ENCODE assay signal across 9 cellular contexts in the genomic region with DNA sequence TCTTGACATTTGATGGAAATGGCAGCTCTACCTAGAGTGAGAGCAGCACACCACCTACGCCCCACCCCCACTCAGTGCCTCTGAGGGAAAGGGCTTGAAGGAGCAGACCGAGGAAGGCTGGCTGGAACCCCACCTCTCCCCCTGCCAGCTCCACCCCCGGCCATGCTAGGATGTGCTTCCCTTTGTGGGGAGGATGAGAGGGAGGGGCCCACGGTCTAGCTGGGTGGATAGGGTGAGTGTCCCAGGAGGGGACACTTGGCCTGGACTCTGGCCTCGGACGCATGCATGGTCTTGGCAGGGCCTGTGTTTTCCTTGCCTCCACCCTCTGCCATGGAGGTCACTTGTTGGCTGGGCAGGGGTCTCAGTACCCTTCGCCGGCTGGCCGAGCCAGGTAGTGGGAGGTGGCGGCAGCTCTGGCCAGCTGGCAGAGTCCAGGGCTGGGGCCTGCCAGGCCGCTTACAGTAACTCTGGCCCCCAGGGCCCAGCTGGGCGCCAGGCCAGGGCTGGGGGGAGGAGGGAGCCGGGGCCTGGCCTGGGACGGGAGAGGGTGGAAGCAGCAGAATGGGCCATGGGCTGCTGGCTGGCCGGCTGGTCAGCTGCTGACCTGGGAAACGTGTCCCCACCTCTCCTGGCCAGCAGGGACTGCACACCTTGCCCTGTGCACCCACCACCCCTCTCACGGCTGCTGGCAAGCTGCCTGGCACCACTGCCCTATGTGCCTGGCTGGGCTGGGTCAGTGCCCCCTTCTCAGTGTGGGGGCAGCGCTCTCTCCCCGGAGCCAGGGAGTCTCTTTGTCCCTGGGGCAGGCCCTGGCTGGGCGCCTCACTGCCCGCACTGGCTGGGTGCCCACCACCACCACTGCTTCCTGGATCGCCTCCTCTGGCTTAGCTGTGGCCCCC. TPM values are rescaled to one million over a fixed set of nuclear protein-coding genes. Genes with fewer than 3 reads are reported as not detected.
DNase-seq lines count a peak whose midpoint lies in the region; ATAC-seq and TF ChIP-seq lines count a peak whose summit lies in the region.
"Had no signal": no experiment of that assay in that cellular context is flagged by ENCODE, and none has a peak within 500 bp of the region (broad histone marks: within the 10 kb centered on the region; RNA-seq: fewer than 3 reads in every experiment).

No MANE protein-coding gene starts in this region.

- no peaks in the 10 kb centered on the region for H3K79me1 ChIP-seq in trophoblast cell (ENCODE audit: low read length)

- peak; percentile 80 for ATAC-seq in SK-N-SH treated with all-trans-retinoic acid at 6 μM for 48 hours
- no peak for ATAC-seq in HG02852 (IDR thresholded peaks at IDR 0.05; ENCODE audit: unreplicated experiment)
- ATAC-seq in HG03521 (IDR thresholded peaks at IDR 0.05; ENCODE audit: unreplicated experiment), result no peak

- H3K36me3 ChIP-seq in trophoblast cell (ENCODE audit: control insufficient read depth in 1 of 2, insufficient read depth in 2 of 2, low read length in 2 of 2), result peaks cover 8 to 13% of the 10 kb centered on the region in 2 experiments

- no peak overlapping the region for H2AK5ac ChIP-seq in trophoblast cell (ENCODE audit: low read length)

- H2AFZ ChIP-seq in trophoblast cell (ENCODE audit: insufficient read depth, low read length, poor library complexity), result peak overlapping the region; percentile 69

- H3K4me1 ChIP-seq in trophoblast cell (ENCODE audit: control insufficient read depth in 1 of 2, insufficient read depth in 2 of 2, low read length in 2 of 2), result peaks cover 0 to 4% of the 10 kb centered on the region in 2 experiments

- no peak overlapping the region for H2BK120ac ChIP-seq in trophoblast cell (ENCODE audit: insufficient read depth, low read length, poor library complexity)

- H3K18ac ChIP-seq in trophoblast cell (ENCODE audit: low read length), result no peak overlapping the region

- no peak overlapping the region for H2BK5ac ChIP-seq in trophoblast cell (ENCODE audit: low read depth, low read length, poor library complexity)

- no peak overlapping the region for H3K4me3 ChIP-seq in trophoblast cell (ENCODE audit: low read depth, low read length)

- no peak overlapping the region for H3K27ac ChIP-seq in trophoblast cell (ENCODE audit: low read depth, low read length)
- H3K27ac ChIP-seq: epithelial cell of prostate had no signal

- H2BK12ac ChIP-seq in trophoblast cell (ENCODE audit: low read length), result no peak overlapping the region

- H4K12ac ChIP-seq in trophoblast cell (ENCODE audit: low read depth, low read length), result no peak overlapping the region

- H3K14ac ChIP-seq in trophoblast cell (ENCODE audit: low read length), result no peak overlapping the region

- no peaks in the 10 kb centered on the region for H3K9me3 ChIP-seq in trophoblast cell (ENCODE audit: insufficient read depth, low read depth, low read length)

- peak; percentile 84 for DNase-seq in DMS153 (lab: John Stamatoyannopoulos, UW)
- DNase-seq in fibroblast of the conjunctiva (ENCODE audit: low read depth), result peak; percentile 80
- DNase-seq in trophoblast cell, result no peak
- no peak for DNase-seq in stimulated activated CD4-positive, alpha-beta T cell treated with anti-CD3 and anti-CD28 coated beads, Interleukin-1b, Interleukin-23, amount 100 ng/mL, for 48 hours
- no peak for DNase-seq in NOMO-1 (lab: John Stamatoyannopoulos, UW; ENCODE audit: unreplicated experiment in 2 of 2)

- H4K8ac ChIP-seq in trophoblast cell (ENCODE audit: low read depth, low read length), result no peak overlapping the region

- WGBS in trophoblast cell (ENCODE audit: extremely low coverage, insufficient coverage, insufficient read length), result no CpG with 5 or more reads among the region's 22 CpGs

- no peaks in the 10 kb centered on the region for H3K79me2 ChIP-seq in trophoblast cell (ENCODE audit: control insufficient read depth, insufficient read depth, low read length, poor library complexity)

- H3K4me2 ChIP-seq in trophoblast cell (ENCODE audit: low read length), result no peak overlapping the region

- H3K27me3 ChIP-seq in trophoblast cell (ENCODE audit: insufficient read depth, low read length), result no peaks in the 10 kb centered on the region

- H4K91ac ChIP-seq in trophoblast cell (ENCODE audit: low read depth, low read length), result no peak overlapping the region

- no peak overlapping the region for H3K4ac ChIP-seq in trophoblast cell (ENCODE audit: low read depth, low read length)

- no peak overlapping the region for H3K23ac ChIP-seq in trophoblast cell (ENCODE audit: low read length)

- no peak overlapping the region for H3K9ac ChIP-seq in trophoblast cell (ENCODE audit: low read length)

TF ChIP-seq in SK-N-SH treated with all-trans-retinoic acid at 6 μM for 48 hours, 23 proteins besides CTCF, POLR2A, EP300 and RAD21 (continues in another document):
- TF ChIP-seq ZNF8 (CRISPR knock-in tag; IDR thresholded peaks at IDR 0.05) (0 out of 2 replicates have a peak, but pooled peaks have one; percentile 5), ZFP30 (CRISPR knock-in tag; IDR thresholded peaks at IDR 0.05) (no peak), SNAI2 (CRISPR knock-in tag; IDR thresholded peaks at IDR 0.05) (no peak), RARB (CRISPR knock-in tag; IDR thresholded peaks at IDR 0.05) (no peak), CSDC2 (CRISPR knock-in tag; IDR thresholded peaks at IDR 0.05) (0 out of 2 replicates have a peak, but pooled peaks have one; percentile 10), PPARA (CRISPR knock-in tag; IDR thresholded peaks at IDR 0.05; ENCODE audit: borderline replicate concordance) (no peak), BACH2 (CRISPR knock-in tag; IDR thresholded peaks at IDR 0.05; ENCODE audit: borderline replicate concordance) (no peak), OSR1 (CRISPR knock-in tag; IDR thresholded peaks at IDR 0.05) (no peak), ISL1 (CRISPR knock-in tag; IDR thresholded peaks at IDR 0.05) (no peak), ZNF565 (CRISPR knock-in tag; conservative IDR thresholded peaks at IDR 0.05; ENCODE audit: low read depth) (peak; percentile 79; the same call in 1 of the 2 replicates)
- TF ChIP-seq, protein P1, sequence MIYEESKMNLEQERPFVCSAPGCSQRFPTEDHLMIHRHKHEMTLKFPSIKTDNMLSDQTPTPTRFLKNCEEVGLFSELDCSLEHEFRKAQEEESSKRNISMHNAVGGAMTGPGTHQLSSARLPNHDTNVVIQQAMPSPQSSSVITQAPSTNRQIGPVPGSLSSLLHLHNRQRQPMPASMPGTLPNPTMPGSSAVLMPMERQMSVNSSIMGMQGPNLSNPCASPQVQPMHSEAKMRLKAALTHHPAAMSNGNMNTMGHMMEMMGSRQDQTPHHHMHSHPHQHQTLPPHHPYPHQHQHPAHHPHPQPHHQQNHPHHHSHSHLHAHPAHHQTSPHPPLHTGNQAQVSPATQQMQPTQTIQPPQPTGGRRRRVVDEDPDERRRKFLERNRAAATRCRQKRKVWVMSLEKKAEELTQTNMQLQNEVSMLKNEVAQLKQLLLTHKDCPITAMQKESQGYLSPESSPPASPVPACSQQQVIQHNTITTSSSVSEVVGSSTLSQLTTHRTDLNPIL (CRISPR knock-in tag; IDR thresholded peaks at IDR 0.05; ENCODE audit: low read depth), result peak; percentile 23; the same call in 1 of the 2 replicates
- TF ChIP-seq, protein P2, sequence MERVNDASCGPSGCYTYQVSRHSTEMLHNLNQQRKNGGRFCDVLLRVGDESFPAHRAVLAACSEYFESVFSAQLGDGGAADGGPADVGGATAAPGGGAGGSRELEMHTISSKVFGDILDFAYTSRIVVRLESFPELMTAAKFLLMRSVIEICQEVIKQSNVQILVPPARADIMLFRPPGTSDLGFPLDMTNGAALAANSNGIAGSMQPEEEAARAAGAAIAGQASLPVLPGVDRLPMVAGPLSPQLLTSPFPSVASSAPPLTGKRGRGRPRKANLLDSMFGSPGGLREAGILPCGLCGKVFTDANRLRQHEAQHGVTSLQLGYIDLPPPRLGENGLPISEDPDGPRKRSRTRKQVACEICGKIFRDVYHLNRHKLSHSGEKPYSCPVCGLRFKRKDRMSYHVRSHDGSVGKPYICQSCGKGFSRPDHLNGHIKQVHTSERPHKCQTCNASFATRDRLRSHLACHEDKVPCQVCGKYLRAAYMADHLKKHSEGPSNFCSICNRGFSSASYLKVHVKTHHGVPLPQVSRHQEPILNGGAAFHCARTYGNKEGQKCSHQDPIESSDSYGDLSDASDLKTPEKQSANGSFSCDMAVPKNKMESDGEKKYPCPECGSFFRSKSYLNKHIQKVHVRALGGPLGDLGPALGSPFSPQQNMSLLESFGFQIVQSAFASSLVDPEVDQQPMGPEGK (CRISPR knock-in tag; IDR thresholded peaks at IDR 0.05; ENCODE audit: borderline replicate concordance), result peak; percentile 94
- TF ChIP-seq, protein P3, sequence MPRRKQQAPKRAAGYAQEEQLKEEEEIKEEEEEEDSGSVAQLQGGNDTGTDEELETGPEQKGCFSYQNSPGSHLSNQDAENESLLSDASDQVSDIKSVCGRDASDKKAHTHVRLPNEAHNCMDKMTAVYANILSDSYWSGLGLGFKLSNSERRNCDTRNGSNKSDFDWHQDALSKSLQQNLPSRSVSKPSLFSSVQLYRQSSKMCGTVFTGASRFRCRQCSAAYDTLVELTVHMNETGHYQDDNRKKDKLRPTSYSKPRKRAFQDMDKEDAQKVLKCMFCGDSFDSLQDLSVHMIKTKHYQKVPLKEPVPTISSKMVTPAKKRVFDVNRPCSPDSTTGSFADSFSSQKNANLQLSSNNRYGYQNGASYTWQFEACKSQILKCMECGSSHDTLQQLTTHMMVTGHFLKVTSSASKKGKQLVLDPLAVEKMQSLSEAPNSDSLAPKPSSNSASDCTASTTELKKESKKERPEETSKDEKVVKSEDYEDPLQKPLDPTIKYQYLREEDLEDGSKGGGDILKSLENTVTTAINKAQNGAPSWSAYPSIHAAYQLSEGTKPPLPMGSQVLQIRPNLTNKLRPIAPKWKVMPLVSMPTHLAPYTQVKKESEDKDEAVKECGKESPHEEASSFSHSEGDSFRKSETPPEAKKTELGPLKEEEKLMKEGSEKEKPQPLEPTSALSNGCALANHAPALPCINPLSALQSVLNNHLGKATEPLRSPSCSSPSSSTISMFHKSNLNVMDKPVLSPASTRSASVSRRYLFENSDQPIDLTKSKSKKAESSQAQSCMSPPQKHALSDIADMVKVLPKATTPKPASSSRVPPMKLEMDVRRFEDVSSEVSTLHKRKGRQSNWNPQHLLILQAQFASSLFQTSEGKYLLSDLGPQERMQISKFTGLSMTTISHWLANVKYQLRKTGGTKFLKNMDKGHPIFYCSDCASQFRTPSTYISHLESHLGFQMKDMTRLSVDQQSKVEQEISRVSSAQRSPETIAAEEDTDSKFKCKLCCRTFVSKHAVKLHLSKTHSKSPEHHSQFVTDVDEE (CRISPR knock-in tag; IDR thresholded peaks at IDR 0.05), result peak; percentile 89

RNA-seq across cellular contexts. Expression of a gene that starts 23.0 kb away (rescaled TPM):
- 15.0 and 15.5 TPM in 2 replicates for polyA plus RNA-seq in trophoblast cell (2013)

RNA-seq across cellular contexts. Expression of a gene that starts 32.5 kb away (rescaled TPM):
- 1.4 and 2.0 TPM in 2 replicates for polyA plus RNA-seq in trophoblast cell (2013)

RNA-seq across cellular contexts. Expression of a gene that starts 44.3 kb away (rescaled TPM):
- 90.5 and 96.3 TPM in 2 replicates for polyA plus RNA-seq in trophoblast cell (2013)

Comparison
In these comparisons a context has a peak if more than half of its experiments do, and no peak if none do; other contexts are left out.
1. DNase-seq: peak in DMS153 (single experiment) and fibroblast of the conjunctiva (single experiment); none in trophoblast cell (0 of 2), stimulated activated CD4-positive, alpha-beta T cell treated with anti-CD3 and anti-CD28 coated beads, Interleukin-1b, Interleukin-23, amount 100 ng/mL, for 48 hours (single experiment) and NOMO-1 (0 of 2).